Comparison of ENCODE assay signal across 9 cellular contexts in genomic region chr2:68320118-68320641, GRCh38. TPM values are rescaled to one million over a fixed set of nuclear protein-coding genes. Genes with fewer than 3 reads are reported as not detected.
DNase-seq lines count a peak whose midpoint lies in the region; ATAC-seq, FAIRE-seq and TF ChIP-seq lines count a peak whose summit lies in the region.
"Had no signal": no experiment of that assay in that cellular context is flagged by ENCODE, and none has a peak within 500 bp of the region (broad histone marks: within the 10 kb centered on the region; RNA-seq: fewer than 3 reads in every experiment).

No MANE protein-coding gene starts in this region.

- H3K36me3 ChIP-seq in HAP-1 (replicated peaks) (no peaks in the 10 kb centered on the region), OCI-LY3 (replicated peaks; ENCODE audit: low read depth, low read length) (no peaks in the 10 kb centered on the region), ectodermal cell (ENCODE audit: control insufficient read depth, insufficient read depth, low read length) (no peaks in the 10 kb centered on the region)

- H4K20me1 ChIP-seq in OCI-LY3 (ENCODE audit: insufficient read depth, low read length): no peaks in the 10 kb centered on the region

- peaks cover 5% of the 10 kb centered on the region; the same call in 1 of the 2 replicates for H3K4me1 ChIP-seq in HAP-1
- H3K4me1 ChIP-seq in OCI-LY3 (ENCODE audit: low read length): peaks cover 9% of the 10 kb centered on the region; the same call in 1 of the 2 replicates
- peaks cover 12% of the 10 kb centered on the region for H3K4me1 ChIP-seq in ectodermal cell (ENCODE audit: control insufficient read depth, insufficient read depth, low read length)

- WGBS in ectodermal cell, 2 experiments: 7 to 14% methylated on average over 8 to 11 of the region's 11 CpGs

- H3K79me2 ChIP-seq in OCI-LY3 (ENCODE audit: low read length): no peaks in the 10 kb centered on the region

- TF ChIP-seq CTCF in OCI-LY3 (IDR thresholded peaks at IDR 0.05; ENCODE audit: low read depth, low read length) (no peak), D721Med (IDR thresholded peaks at IDR 0.05; ENCODE audit: insufficient read depth, missing control alignments) (no peak)

- H3K4me3 ChIP-seq in HAP-1 (peak overlapping the region; percentile 42), OCI-LY3 (ENCODE audit: low read length) (peak overlapping the region; percentile 57), ectodermal cell (ENCODE audit: insufficient read depth, low read depth, low read length) (peak overlapping the region; percentile 63)

- in situ Hi-C loops in HAP-1 (cut with MboI; ENCODE audit: low sequenced_read_pairs): no loop called here

- peak; percentile 32 for DNase-seq in A172 (ENCODE audit: low spot score)
- peak; percentile 20 to 32 for DNase-seq in HAP-1 (ENCODE audit: low spot score in 2 of 2)
- DNase-seq in myocyte (ENCODE audit: low read depth): peak; percentile 28
- no peak for DNase-seq in D721Med (ENCODE audit: insufficient read length, low spot score)

- H3K4me2 ChIP-seq in OCI-LY3 (ENCODE audit: low read length): peak overlapping the region; percentile 49

- no peak overlapping the region for H3K9ac ChIP-seq in OCI-LY3 (ENCODE audit: low read length)

- no peak overlapping the region for H3K27ac ChIP-seq in OCI-LY3 (ENCODE audit: low read length)
- no peak overlapping the region for H3K27ac ChIP-seq in ectodermal cell (ENCODE audit: insufficient read depth, low read depth, low read length, poor library complexity, severe bottlenecking)
- H3K27ac ChIP-seq: epithelial cell of prostate had no signal

- ATAC-seq in HG03095 (IDR thresholded peaks at IDR 0.05; ENCODE audit: unreplicated experiment) (no peak), GM19035 (IDR thresholded peaks at IDR 0.05; ENCODE audit: unreplicated experiment) (no peak)

- FAIRE-seq in D721Med (lab: Jason Lieb, UNC): no peak

- H2AFZ ChIP-seq in OCI-LY3 (ENCODE audit: low read depth, low read length): no peak overlapping the region

- H3K9me3 ChIP-seq in HAP-1: no peaks in the 10 kb centered on the region; the same call in 1 of the 2 replicates
- no peaks in the 10 kb centered on the region for H3K9me3 ChIP-seq in OCI-LY3 (ENCODE audit: insufficient read depth, low read length)
- H3K9me3 ChIP-seq in ectodermal cell (ENCODE audit: control insufficient read depth, low read length): no peaks in the 10 kb centered on the region

- H3K27me3 ChIP-seq in HAP-1 (ENCODE audit: low read depth) (peaks cover under 1% of the 10 kb centered on the region), OCI-LY3 (ENCODE audit: low read depth, low read length) (no peaks in the 10 kb centered on the region), ectodermal cell (ENCODE audit: control insufficient read depth, insufficient read depth, low read length, poor library complexity, severe bottlenecking) (peaks cover 77% of the 10 kb centered on the region)

RNA-seq across cellular contexts. Expression of gene CNRIP1, which starts 0.4 kb away (rescaled TPM):
- total RNA-seq in A172 (2014; rRNA removed; shearing (Covaris generic)): 11.4 and 13.1 TPM in 2 replicates
- 9.3 TPM for polyA plus RNA-seq in ectodermal cell (2013, experiment 1 of 4)
- polyA plus RNA-seq in ectodermal cell (2013, experiment 2 of 4): 7.4 TPM
- 5.1 TPM for polyA plus RNA-seq in ectodermal cell (2013, experiment 3 of 4)
- polyA plus RNA-seq in ectodermal cell (2013, experiment 4 of 4): 5.1 TPM
- 5.4 and 7.6 TPM in 2 replicates for total RNA-seq in myocyte
- 8.7 TPM for polyA plus RNA-seq in myocyte (2012)

RNA-seq across cellular contexts. Expression of gene PLEK, which starts 44.9 kb away (rescaled TPM):
- total RNA-seq in A172 (2014; rRNA removed; shearing (Covaris generic)): not detected in 2 replicates
- not detected for polyA plus RNA-seq in ectodermal cell (2013, experiment 1 of 4)
- not detected for polyA plus RNA-seq in ectodermal cell (2013, experiment 2 of 4)
- polyA plus RNA-seq in ectodermal cell (2013, experiment 3 of 4): not detected
- not detected for polyA plus RNA-seq in ectodermal cell (2013, experiment 4 of 4)
- not detected in 2 replicates for total RNA-seq in myocyte
- not detected for polyA plus RNA-seq in myocyte (2012)
